In genomic region chr1:211521102-211521815, GRCh38 we compare ENCODE assay signal across 2 cellular contexts.
TF ChIP-seq lines count a peak whose summit lies in the region.

No MANE protein-coding gene starts in this region.

TF ChIP-seq in GM12878, 131 proteins besides CTCF, POLR2A, EP300 and RAD21:
- TF ChIP-seq YY1 (IDR thresholded peaks at IDR 0.05; ENCODE audit: low read depth, low read length) (no peak), KDM1A (IDR thresholded peaks at IDR 0.05; ENCODE audit: borderline replicate concordance) (no peak), ASH2L (IDR thresholded peaks at IDR 0.05; ENCODE audit: borderline replicate concordance, low read depth) (no peak), ZNF687 (IDR thresholded peaks at IDR 0.05) (no peak)
- TF ChIP-seq, protein P1, sequence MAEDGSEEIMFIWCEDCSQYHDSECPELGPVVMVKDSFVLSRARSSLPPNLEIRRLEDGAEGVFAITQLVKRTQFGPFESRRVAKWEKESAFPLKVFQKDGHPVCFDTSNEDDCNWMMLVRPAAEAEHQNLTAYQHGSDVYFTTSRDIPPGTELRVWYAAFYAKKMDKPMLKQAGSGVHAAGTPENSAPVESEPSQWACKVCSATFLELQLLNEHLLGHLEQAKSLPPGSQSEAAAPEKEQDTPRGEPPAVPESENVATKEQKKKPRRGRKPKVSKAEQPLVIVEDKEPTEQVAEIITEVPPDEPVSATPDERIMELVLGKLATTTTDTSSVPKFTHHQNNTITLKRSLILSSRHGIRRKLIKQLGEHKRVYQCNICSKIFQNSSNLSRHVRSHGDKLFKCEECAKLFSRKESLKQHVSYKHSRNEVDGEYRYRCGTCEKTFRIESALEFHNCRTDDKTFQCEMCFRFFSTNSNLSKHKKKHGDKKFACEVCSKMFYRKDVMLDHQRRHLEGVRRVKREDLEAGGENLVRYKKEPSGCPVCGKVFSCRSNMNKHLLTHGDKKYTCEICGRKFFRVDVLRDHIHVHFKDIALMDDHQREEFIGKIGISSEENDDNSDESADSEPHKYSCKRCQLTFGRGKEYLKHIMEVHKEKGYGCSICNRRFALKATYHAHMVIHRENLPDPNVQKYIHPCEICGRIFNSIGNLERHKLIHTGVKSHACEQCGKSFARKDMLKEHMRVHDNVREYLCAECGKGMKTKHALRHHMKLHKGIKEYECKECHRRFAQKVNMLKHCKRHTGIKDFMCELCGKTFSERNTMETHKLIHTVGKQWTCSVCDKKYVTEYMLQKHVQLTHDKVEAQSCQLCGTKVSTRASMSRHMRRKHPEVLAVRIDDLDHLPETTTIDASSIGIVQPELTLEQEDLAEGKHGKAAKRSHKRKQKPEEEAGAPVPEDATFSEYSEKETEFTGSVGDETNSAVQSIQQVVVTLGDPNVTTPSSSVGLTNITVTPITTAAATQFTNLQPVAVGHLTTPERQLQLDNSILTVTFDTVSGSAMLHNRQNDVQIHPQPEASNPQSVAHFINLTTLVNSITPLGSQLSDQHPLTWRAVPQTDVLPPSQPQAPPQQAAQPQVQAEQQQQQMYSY (CRISPR knock-in tag; IDR thresholded peaks at IDR 0.05), result no peak

TF ChIP-seq in liver, 16 proteins besides CTCF, POLR2A, EP300 and RAD21:
- TF ChIP-seq, protein P2, sequence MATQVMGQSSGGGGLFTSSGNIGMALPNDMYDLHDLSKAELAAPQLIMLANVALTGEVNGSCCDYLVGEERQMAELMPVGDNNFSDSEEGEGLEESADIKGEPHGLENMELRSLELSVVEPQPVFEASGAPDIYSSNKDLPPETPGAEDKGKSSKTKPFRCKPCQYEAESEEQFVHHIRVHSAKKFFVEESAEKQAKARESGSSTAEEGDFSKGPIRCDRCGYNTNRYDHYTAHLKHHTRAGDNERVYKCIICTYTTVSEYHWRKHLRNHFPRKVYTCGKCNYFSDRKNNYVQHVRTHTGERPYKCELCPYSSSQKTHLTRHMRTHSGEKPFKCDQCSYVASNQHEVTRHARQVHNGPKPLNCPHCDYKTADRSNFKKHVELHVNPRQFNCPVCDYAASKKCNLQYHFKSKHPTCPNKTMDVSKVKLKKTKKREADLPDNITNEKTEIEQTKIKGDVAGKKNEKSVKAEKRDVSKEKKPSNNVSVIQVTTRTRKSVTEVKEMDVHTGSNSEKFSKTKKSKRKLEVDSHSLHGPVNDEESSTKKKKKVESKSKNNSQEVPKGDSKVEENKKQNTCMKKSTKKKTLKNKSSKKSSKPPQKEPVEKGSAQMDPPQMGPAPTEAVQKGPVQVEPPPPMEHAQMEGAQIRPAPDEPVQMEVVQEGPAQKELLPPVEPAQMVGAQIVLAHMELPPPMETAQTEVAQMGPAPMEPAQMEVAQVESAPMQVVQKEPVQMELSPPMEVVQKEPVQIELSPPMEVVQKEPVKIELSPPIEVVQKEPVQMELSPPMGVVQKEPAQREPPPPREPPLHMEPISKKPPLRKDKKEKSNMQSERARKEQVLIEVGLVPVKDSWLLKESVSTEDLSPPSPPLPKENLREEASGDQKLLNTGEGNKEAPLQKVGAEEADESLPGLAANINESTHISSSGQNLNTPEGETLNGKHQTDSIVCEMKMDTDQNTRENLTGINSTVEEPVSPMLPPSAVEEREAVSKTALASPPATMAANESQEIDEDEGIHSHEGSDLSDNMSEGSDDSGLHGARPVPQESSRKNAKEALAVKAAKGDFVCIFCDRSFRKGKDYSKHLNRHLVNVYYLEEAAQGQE (IDR thresholded peaks at IDR 0.05), result peak; percentile 62
- TF ChIP-seq FOXA1 (IDR thresholded peaks at IDR 0.05), result peak; percentile 88
- peak in 1 of 2 donors; percentile 84 for TF ChIP-seq EGR1 (IDR thresholded peaks at IDR 0.05; ENCODE audit: low read depth in 2 of 2)
- peak; percentile 85 for TF ChIP-seq YY1 (IDR thresholded peaks at IDR 0.05)
- TF ChIP-seq NR2F2 (IDR thresholded peaks at IDR 0.05), result peak; percentile 76
- TF ChIP-seq, protein P3, sequence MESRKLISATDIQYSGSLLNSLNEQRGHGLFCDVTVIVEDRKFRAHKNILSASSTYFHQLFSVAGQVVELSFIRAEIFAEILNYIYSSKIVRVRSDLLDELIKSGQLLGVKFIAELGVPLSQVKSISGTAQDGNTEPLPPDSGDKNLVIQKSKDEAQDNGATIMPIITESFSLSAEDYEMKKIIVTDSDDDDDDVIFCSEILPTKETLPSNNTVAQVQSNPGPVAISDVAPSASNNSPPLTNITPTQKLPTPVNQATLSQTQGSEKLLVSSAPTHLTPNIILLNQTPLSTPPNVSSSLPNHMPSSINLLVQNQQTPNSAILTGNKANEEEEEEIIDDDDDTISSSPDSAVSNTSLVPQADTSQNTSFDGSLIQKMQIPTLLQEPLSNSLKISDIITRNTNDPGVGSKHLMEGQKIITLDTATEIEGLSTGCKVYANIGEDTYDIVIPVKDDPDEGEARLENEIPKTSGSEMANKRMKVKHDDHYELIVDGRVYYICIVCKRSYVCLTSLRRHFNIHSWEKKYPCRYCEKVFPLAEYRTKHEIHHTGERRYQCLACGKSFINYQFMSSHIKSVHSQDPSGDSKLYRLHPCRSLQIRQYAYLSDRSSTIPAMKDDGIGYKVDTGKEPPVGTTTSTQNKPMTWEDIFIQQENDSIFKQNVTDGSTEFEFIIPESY (IDR thresholded peaks at IDR 0.05), result peak; percentile 96
- peak; percentile 84 for TF ChIP-seq FOXA2 (IDR thresholded peaks at IDR 0.05)
- TF ChIP-seq TAF1 (conservative IDR thresholded peaks at IDR 0.05), result no peak
- TF ChIP-seq HNF4A (conservative IDR thresholded peaks at IDR 0.05), result peak; percentile 91 to 96
- TF ChIP-seq HNF4G (IDR thresholded peaks at IDR 0.05), result peak; percentile 54
- peak in 1 of 2 donors; percentile 56 for TF ChIP-seq GABPA (IDR thresholded peaks at IDR 0.05 in 1 of 2, conservative IDR thresholded peaks at IDR 0.05 in 1 of 2)
- peak; percentile 83 to 95 for TF ChIP-seq JUND (IDR thresholded peaks at IDR 0.05)
- peak; percentile 99 to 100 for TF ChIP-seq RXRA (IDR thresholded peaks at IDR 0.05)
- TF ChIP-seq ATF3 (IDR thresholded peaks at IDR 0.05), result peak; percentile 62
- TF ChIP-seq, protein P4, sequence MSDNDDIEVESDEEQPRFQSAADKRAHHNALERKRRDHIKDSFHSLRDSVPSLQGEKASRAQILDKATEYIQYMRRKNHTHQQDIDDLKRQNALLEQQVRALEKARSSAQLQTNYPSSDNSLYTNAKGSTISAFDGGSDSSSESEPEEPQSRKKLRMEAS (IDR thresholded peaks at IDR 0.05), result peak; percentile 95
- peak; percentile 97 for TF ChIP-seq SP1 (IDR thresholded peaks at IDR 0.05)
TF ChIP-seq in liver: peak in this region for 15.
